In the genomic region with DNA sequence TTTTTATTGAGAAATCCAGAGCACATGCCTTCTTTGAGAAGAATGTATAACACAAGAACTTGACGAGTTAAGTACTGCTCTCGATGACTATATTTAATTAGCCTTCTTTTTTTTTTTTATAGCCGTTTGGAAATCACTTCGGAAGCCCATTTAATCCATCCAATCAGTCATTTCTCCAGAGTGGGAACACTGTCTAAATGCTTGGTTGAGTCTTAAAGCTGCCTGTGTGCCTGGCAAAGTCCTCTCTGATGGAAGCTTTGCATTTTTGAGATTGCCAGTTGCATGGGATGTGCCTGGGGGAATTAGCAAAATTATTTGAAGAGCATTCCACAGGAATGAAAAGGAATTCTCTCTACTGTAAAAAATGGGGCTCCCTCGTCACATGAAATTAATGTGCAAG, we compare ENCODE assay signal across 17 cellular contexts.
DNase-seq lines count a peak whose midpoint lies in the region; ATAC-seq and TF ChIP-seq lines count a peak whose summit lies in the region.
"Had no signal": no experiment of that assay in that cellular context is flagged by ENCODE, and none has a peak within 500 bp of the region (broad histone marks: within the 10 kb centered on the region; RNA-seq: fewer than 3 reads in every experiment).

No MANE protein-coding gene starts in this region.

- H3K27me3 Mint-ChIP-seq in brain, result peaks cover 3% of the 10 kb centered on the region
- H3K27me3 Mint-ChIP-seq: CD4-positive, CD25-positive, alpha-beta regulatory T cell had no signal

- no peak overlapping the region for H3K4me3 ChIP-seq in AG04449 (ENCODE audit: low read depth, low read length)

- ATAC-seq in GM21786 (IDR thresholded peaks at IDR 0.05; ENCODE audit: unreplicated experiment), result no peak

- peaks cover 56% of the 10 kb centered on the region for H3K4me1 Mint-ChIP-seq in brain
- H3K4me1 Mint-ChIP-seq: CD4-positive, CD25-positive, alpha-beta regulatory T cell had no signal

- H3K36me3 Mint-ChIP-seq in brain, result no peaks in the 10 kb centered on the region
- H3K36me3 Mint-ChIP-seq: CD4-positive, CD25-positive, alpha-beta regulatory T cell had no signal

- peaks cover 0 to 5% (median 0%) of the 10 kb centered on the region in 5 experiments for H3K9me3 Mint-ChIP-seq in brain

- CTCF ChIA-PET in AG04449 (lab: Yijun Ruan, JAX), result no interaction called here

- TF ChIP-seq CTCF in AG04449 (IDR thresholded peaks at IDR 0.05; ENCODE audit: insufficient read depth, low read length, missing control alignments) (no peak), brain (conservative IDR thresholded peaks at IDR 0.05) (no peak)

- DNase-seq in AG04449 (ENCODE audit: low read depth, low spot score), result peak; percentile 1
- DNase-seq in ELF-1 (ENCODE audit: low read depth, low spot score), result peak; percentile 32
- DNase-seq in myocyte (ENCODE audit: low read depth), result peak; percentile 6
- DNase-seq in NCI-H748 treated with DMSO at 0.1 percent for 48 hours (lab: John Stamatoyannopoulos, UW), result no peak
- DNase-seq in inferior parietal cortex (ENCODE audit: extremely low spot score), result no peak
- no peak for DNase-seq in activated CD4-positive, CD25-positive, alpha-beta regulatory T cell treated with anti-CD3 and anti-CD28 coated beads, Interleukin-2, amount 50 U/mL, for 72 hours
- DNase-seq: AML-193; CD4-positive, CD25-positive, alpha-beta regulatory T cell; DMS79; Karpas-422; MM.1S; NCI-H1930; NCI-H226; OCI-M1; RPMI8226 had no signal

- H3K4me3 Mint-ChIP-seq in brain, result peak overlapping the region in 3 of 5 experiments; percentile 67 to 77 (median 73)
- H3K4me3 Mint-ChIP-seq: CD4-positive, CD25-positive, alpha-beta regulatory T cell had no signal

- H3K27ac Mint-ChIP-seq in brain, result peak overlapping the region in 4 of 5 experiments; percentile 12 to 97 (median 71)
- H3K27ac Mint-ChIP-seq: CD4-positive, CD25-positive, alpha-beta regulatory T cell had no signal

- POLR2A ChIA-PET in AG04449 (lab: Yijun Ruan, JAX), result no interaction called here

Comparison
In these comparisons a context has a peak if more than half of its experiments do, and no peak if none do; other contexts are left out.
1. DNase-seq: peak in AG04449 (single experiment), ELF-1 (single experiment) and myocyte (single experiment); none in NCI-H748 treated with DMSO at 0.1 percent for 48 hours (single experiment), inferior parietal cortex (single experiment) and activated CD4-positive, CD25-positive, alpha-beta regulatory T cell treated with anti-CD3 and anti-CD28 coated beads, Interleukin-2, amount 50 U/mL, for 72 hours (single experiment).